Comparison of ENCODE assay signal across 1 cellular context in the genomic region with DNA sequence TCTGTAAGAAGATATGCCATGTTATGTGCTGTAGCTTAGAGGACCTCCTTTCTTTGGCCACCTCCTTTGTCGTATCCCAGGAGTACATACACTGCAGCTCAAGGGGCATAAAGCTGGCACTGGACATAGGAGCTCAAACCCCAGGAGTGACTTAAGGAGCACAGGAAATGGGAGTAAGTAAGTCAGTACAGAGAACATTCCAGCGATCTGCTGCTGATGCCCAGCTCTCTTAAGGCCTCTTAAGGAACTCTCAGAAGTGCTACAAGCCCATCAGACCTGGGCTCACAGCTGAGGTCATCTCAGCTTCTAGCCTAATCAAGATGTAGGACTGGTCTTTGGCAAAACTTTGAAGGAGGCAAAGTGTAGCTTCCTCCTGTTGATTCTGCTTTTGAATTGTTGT.
TF ChIP-seq lines count a peak whose summit lies in the region.

No MANE protein-coding gene starts in this region.

TF ChIP-seq in GM23338, 12 proteins besides CTCF, POLR2A, EP300 and RAD21 (continued from another document):
- TF ChIP-seq, protein P1, sequence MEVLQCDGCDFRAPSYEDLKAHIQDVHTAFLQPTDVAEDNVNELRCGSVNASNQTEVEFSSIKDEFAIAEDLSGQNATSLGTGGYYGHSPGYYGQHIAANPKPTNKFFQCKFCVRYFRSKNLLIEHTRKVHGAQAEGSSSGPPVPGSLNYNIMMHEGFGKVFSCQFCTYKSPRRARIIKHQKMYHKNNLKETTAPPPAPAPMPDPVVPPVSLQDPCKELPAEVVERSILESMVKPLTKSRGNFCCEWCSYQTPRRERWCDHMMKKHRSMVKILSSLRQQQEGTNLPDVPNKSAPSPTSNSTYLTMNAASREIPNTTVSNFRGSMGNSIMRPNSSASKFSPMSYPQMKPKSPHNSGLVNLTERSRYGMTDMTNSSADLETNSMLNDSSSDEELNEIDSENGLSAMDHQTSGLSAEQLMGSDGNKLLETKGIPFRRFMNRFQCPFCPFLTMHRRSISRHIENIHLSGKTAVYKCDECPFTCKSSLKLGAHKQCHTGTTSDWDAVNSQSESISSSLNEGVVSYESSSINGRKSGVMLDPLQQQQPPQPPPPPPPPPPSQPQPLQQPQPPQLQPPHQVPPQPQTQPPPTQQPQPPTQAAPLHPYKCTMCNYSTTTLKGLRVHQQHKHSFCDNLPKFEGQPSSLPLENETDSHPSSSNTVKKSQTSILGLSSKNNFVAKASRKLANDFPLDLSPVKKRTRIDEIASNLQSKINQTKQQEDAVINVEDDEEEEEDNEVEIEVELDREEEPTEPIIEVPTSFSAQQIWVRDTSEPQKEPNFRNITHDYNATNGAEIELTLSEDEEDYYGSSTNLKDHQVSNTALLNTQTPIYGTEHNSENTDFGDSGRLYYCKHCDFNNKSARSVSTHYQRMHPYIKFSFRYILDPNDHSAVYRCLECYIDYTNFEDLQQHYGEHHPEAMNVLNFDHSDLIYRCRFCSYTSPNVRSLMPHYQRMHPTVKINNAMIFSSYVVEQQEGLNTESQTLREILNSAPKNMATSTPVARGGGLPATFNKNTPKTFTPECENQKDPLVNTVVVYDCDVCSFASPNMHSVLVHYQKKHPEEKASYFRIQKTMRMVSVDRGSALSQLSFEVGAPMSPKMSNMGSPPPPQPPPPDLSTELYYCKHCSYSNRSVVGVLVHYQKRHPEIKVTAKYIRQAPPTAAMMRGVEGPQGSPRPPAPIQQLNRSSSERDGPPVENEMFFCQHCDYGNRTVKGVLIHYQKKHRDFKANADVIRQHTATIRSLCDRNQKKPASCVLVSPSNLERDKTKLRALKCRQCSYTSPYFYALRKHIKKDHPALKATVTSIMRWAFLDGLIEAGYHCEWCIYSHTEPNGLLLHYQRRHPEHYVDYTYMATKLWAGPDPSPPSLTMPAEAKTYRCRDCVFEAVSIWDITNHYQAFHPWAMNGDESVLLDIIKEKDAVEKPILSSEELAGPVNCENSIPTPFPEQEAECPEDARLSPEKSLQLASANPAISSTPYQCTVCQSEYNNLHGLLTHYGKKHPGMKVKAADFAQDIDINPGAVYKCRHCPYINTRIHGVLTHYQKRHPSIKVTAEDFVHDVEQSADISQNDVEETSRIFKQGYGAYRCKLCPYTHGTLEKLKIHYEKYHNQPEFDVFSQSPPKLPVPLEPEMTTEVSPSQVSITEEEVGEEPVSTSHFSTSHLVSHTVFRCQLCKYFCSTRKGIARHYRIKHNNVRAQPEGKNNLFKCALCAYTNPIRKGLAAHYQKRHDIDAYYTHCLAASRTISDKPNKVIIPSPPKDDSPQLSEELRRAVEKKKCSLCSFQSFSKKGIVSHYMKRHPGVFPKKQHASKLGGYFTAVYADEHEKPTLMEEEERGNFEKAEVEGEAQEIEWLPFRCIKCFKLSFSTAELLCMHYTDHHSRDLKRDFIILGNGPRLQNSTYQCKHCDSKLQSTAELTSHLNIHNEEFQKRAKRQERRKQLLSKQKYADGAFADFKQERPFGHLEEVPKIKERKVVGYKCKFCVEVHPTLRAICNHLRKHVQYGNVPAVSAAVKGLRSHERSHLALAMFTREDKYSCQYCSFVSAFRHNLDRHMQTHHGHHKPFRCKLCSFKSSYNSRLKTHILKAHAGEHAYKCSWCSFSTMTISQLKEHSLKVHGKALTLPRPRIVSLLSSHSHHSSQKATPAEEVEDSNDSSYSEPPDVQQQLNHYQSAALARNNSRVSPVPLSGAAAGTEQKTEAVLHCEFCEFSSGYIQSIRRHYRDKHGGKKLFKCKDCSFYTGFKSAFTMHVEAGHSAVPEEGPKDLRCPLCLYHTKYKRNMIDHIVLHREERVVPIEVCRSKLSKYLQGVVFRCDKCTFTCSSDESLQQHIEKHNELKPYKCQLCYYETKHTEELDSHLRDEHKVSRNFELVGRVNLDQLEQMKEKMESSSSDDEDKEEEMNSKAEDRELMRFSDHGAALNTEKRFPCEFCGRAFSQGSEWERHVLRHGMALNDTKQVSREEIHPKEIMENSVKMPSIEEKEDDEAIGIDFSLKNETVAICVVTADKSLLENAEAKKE (CRISPR knock-in tag; IDR thresholded peaks at IDR 0.05), result no peak
- TF ChIP-seq EZH2 (IDR thresholded peaks at IDR 0.05; ENCODE audit: low read depth, unreplicated experiment), result no peak
TF ChIP-seq in GM23338: peak in this region for 0.
